In the genomic region with DNA sequence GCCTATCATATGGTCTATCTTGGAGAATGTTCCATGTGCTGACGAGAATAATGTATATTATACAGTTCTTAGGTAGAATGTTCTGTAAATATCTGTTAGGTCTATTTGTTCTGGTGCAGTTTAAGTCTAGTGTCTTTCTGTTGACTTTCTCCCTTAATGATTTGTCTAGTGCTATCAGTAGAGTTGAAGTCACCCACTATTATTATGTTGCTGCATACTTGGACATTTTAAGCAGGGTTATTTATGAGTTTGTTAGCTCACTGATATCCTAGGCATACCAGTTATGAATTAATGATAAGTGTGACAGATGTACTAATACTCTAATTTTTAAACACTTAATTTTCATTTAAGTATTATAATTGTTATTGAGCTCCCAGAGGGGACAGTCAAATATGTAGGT, we compare ENCODE assay signal across 21 cellular contexts.
DNase-seq lines count a peak whose midpoint lies in the region; ATAC-seq and TF ChIP-seq lines count a peak whose summit lies in the region.
"Had no signal": no experiment of that assay in that cellular context is flagged by ENCODE, and none has a peak within 500 bp of the region (broad histone marks: within the 10 kb centered on the region; RNA-seq: fewer than 3 reads in every experiment).

No MANE protein-coding gene starts in this region.

- intact Hi-C loops in heart right ventricle (cut with DNase I) = no loop called here
- intact Hi-C loops in left cardiac atrium (cut with DNase I) = no loop called here

- no peak for DNase-seq in heart right ventricle
- no peak for DNase-seq in left cardiac atrium
- DNase-seq in NCI-H2029 treated with DMSO at 0.1 percent for 48 hours (lab: John Stamatoyannopoulos, UW) = peak; percentile 57
- no peak for DNase-seq in mesenchymal stem cell
- no peak for DNase-seq in SK-N-DZ (ENCODE audit: low spot score)
- DNase-seq in H7 = no peak
- DNase-seq in NCI-H1048 (lab: John Stamatoyannopoulos, UW) = no peak
- DNase-seq: CD8-positive, alpha-beta memory T cell; DMS79 treated with DMSO at 0.1 percent for 48 hours; GF-D8; Karpas-422; NCI-H1092 treated with DMSO at 0.1 percent for 48 hours; NCI-H1436; NCI-H187; NCI-H2107; NCI-H526; NCI-H82; NK-92 treated with Interleukin-12 subunit alpha and Interleukin-12 subunit beta, amount 100 ng/mL, for 24 hours; PC-3 had no signal

- no peak overlapping the region for H2BK5ac ChIP-seq in mesenchymal stem cell (ENCODE audit: low read depth, low read length, poor library complexity, severe bottlenecking)

- H3K23ac ChIP-seq in mesenchymal stem cell (ENCODE audit: low read length in 2 of 2) = no peak overlapping the region

- no peak overlapping the region for H3K4ac ChIP-seq in mesenchymal stem cell (ENCODE audit: low read depth in 1 of 2, low read length in 2 of 2)

- H3K18ac ChIP-seq in mesenchymal stem cell (ENCODE audit: low read depth in 1 of 2, low read length in 2 of 2) = no peak overlapping the region

- no peaks in the 10 kb centered on the region for H3K79me1 ChIP-seq in mesenchymal stem cell (replicated peaks; ENCODE audit: low read length, poor library complexity, severe bottlenecking)

- H3K4me3 ChIP-seq in heart right ventricle = no peak overlapping the region
- H3K4me3 ChIP-seq in mesenchymal stem cell (ENCODE audit: insufficient read depth in 1 of 2, low read depth in 1 of 2, low read length in 2 of 2) = no peak overlapping the region
- H3K4me3 ChIP-seq in H7 (ENCODE audit: insufficient read depth, low read depth, low read length) = no peak overlapping the region
- H3K4me3 ChIP-seq: SJSA1 had no signal

- H3K14ac ChIP-seq in mesenchymal stem cell (ENCODE audit: low read length in 2 of 2) = no peak overlapping the region

- H3K27ac ChIP-seq in heart right ventricle (peak overlapping the region in 7 of 10 donors; percentile 13 to 73 (median 38)), mesenchymal stem cell (ENCODE audit: low read length, poor library complexity, severe bottlenecking) (no peak overlapping the region)
- H3K27ac ChIP-seq: SJSA1 had no signal

- peaks cover 0 to 47% (median 7%) of the 10 kb centered on the region in 9 donors for H3K4me1 ChIP-seq in heart right ventricle
- peaks cover 1% of the 10 kb centered on the region for H3K4me1 ChIP-seq in mesenchymal stem cell (ENCODE audit: control insufficient read depth, insufficient read depth, low read depth, low read length)

- no peak for TF ChIP-seq CTCF in heart right ventricle (IDR thresholded peaks at IDR 0.05)

- H3K27me3 ChIP-seq in heart right ventricle = no peaks in the 10 kb centered on the region
- H3K27me3 ChIP-seq in mesenchymal stem cell (ENCODE audit: control insufficient read depth in 1 of 2, insufficient read depth in 1 of 2, low read length in 2 of 2) = no peaks in the 10 kb centered on the region
- H3K27me3 ChIP-seq in H7 (ENCODE audit: control insufficient read depth, insufficient read depth, low read length) = no peaks in the 10 kb centered on the region
- H3K27me3 ChIP-seq: SJSA1 had no signal

- H2AK5ac ChIP-seq in mesenchymal stem cell (ENCODE audit: low read length, severe bottlenecking) = no peak overlapping the region

- H3K9me3 ChIP-seq in heart right ventricle = peaks cover 0 to 6% (median 0%) of the 10 kb centered on the region in 11 donors
- no peaks in the 10 kb centered on the region for H3K9me3 ChIP-seq in mesenchymal stem cell (ENCODE audit: control insufficient read depth, low read length)
- H3K9me3 ChIP-seq: SJSA1 had no signal

- no peak overlapping the region for H2BK120ac ChIP-seq in mesenchymal stem cell (ENCODE audit: low read depth, low read length)

- 69 to 79% methylated on average over 1 of the region's 1 CpG for WGBS in heart right ventricle, 2 donors
- 77% methylated on average over 1 of the region's 1 CpG for WGBS in mesenchymal stem cell

- no peak overlapping the region for H4K8ac ChIP-seq in mesenchymal stem cell (ENCODE audit: low read length)

- no peak overlapping the region for H4K91ac ChIP-seq in mesenchymal stem cell (ENCODE audit: low read length)

- peak in 6 of 8 donors; percentile 46 to 95 (median 71) for ATAC-seq in heart right ventricle
- ATAC-seq in left cardiac atrium = no peak
- ATAC-seq: HepG2, PC-3 had no signal

- H2BK15ac ChIP-seq in mesenchymal stem cell (ENCODE audit: low read depth, poor library complexity, severe bottlenecking) = no peak overlapping the region

- H2BK12ac ChIP-seq in mesenchymal stem cell (ENCODE audit: low read length in 2 of 2) = no peak overlapping the region

- H2AFZ ChIP-seq in mesenchymal stem cell (ENCODE audit: low read depth, low read length) = no peak overlapping the region

- no peak overlapping the region for H3K4me2 ChIP-seq in mesenchymal stem cell (ENCODE audit: low read length, poor library complexity, severe bottlenecking)

- H3K9ac ChIP-seq in mesenchymal stem cell (ENCODE audit: low read length) = peak overlapping the region; percentile 77

- peaks cover 0 to 6% (median 0%) of the 10 kb centered on the region in 9 donors for H3K36me3 ChIP-seq in heart right ventricle
- H3K36me3 ChIP-seq in mesenchymal stem cell (ENCODE audit: control insufficient read depth in 1 of 2, insufficient read depth in 2 of 2, low read depth in 1 of 2, low read length in 2 of 2) = no peaks in the 10 kb centered on the region
- H3K36me3 ChIP-seq in H7 (replicated peaks; ENCODE audit: control insufficient read depth, insufficient read depth, low read length) = no peaks in the 10 kb centered on the region
- H3K36me3 ChIP-seq: SJSA1 had no signal

Comparison
In these comparisons a context has a peak if more than half of its experiments do, and no peak if none do; other contexts are left out.
1. ATAC-seq: peak in heart right ventricle (6 of 8); none in left cardiac atrium (0 of 2).